In the genomic region with DNA sequence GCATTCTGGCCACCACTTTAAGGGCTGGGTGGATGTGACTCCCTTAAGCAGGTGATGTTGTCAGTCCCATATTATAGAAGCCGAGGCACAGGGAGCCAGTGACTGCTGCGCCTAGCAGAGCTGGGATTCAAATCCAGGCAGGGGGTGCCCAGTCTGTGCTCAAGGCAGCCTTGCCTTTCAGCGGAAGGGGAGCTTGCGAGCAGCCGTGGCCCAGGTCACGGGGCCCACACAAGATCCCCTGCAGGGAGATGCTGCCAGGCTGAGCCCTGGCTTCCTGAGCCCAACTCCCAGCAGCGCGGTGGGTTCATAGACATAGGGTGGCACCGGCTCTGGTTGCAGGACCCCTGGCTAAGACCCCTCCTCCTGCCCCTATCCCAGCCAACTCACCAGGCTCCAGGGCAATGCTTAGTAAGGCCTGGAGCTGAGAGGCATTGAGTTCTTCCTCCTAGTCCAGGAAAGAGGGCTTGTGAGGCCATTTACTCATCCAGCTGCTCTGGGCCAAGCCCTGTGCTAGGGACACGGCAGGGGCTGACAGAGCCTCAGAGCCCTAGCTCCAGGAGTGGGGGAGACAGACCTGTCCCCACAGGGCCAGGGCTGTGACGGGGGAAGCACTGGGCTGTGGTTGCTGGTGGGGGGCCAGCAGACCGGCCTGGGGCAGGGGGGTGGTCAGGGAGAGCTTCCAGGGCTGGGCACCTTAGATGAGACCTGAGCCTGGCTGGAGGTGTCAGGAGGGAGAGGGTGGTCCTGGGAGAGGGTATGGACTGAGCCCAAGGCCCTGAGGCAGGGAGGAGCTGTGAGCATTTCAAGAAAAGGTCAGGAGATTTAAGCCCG, we compare ENCODE assay signal across 8 cellular contexts. TPM values are rescaled to one million over a fixed set of nuclear protein-coding genes. Genes with fewer than 3 reads are reported as not detected.
A peak's percentile ranks its signal among the peaks of the same experiment; 100 is the strongest.
DNase-seq lines count a peak whose midpoint lies in the region; ATAC-seq lines count a peak whose summit lies in the region.

No MANE protein-coding gene starts in this region.

- ATAC-seq in HG03039 (IDR thresholded peaks at IDR 0.05; ENCODE audit: unreplicated experiment): no peak

- H3K9me3 ChIP-seq in SJCRH30 (replicated peaks) (no peaks in the 10 kb centered on the region), mononuclear cell (ENCODE audit: low read depth, low read length) (no peaks in the 10 kb centered on the region)

- H3K27me3 ChIP-seq in SJCRH30 (no peaks in the 10 kb centered on the region), mononuclear cell (ENCODE audit: insufficient read depth, low read length) (no peaks in the 10 kb centered on the region)

- H3K27ac ChIP-seq in SJCRH30: no peak overlapping the region

- DNase-seq in stimulated activated CD4-positive, alpha-beta T cell treated with anti-CD3 and anti-CD28 coated beads, Interleukin-15, amount 100 ng/mL, for 24 hours: peak; percentile 32
- no peak for DNase-seq in stimulated activated CD4-positive, alpha-beta T cell treated with anti-CD3 and anti-CD28 coated beads, Interleukin-4, amount 100 ng/mL, for 1 hour
- peak; percentile 55 to 75 for DNase-seq in SJCRH30
- DNase-seq in central memory CD4-positive, alpha-beta T cell: peak; percentile 35
- no peak for DNase-seq in pons (ENCODE audit: low spot score)
- DNase-seq in NCI-H2081 (lab: John Stamatoyannopoulos, UW): no peak

- peaks cover 13% of the 10 kb centered on the region for H3K4me1 ChIP-seq in SJCRH30
- H3K4me1 ChIP-seq in mononuclear cell (ENCODE audit: insufficient read depth, low read length): peaks cover 34% of the 10 kb centered on the region

- H3K36me3 ChIP-seq in SJCRH30: peaks cover 24% of the 10 kb centered on the region

- H3K4me3 ChIP-seq in SJCRH30: no peak overlapping the region
- H3K4me3 ChIP-seq in mononuclear cell (ENCODE audit: low read length): peak overlapping the region; percentile 24

RNA-seq across cellular contexts. Expression of gene CAPN12, which starts 9.6 kb away (rescaled TPM):
- not detected in 2 replicates for total RNA-seq in SJCRH30 (2014; rRNA removed; shearing (Covaris generic))
- 1.8 TPM for total RNA-seq in mononuclear cell

RNA-seq across cellular contexts. Expression of gene LGALS7, which starts 38.7 kb away (rescaled TPM):
- total RNA-seq in SJCRH30 (2014; rRNA removed; shearing (Covaris generic)): 0.28 and 0.71 TPM in 2 replicates
- not detected for total RNA-seq in mononuclear cell

RNA-seq across cellular contexts. Expression of gene LGALS7B, which starts 54.4 kb away (rescaled TPM):
- not detected in 2 replicates for total RNA-seq in SJCRH30 (2014; rRNA removed; shearing (Covaris generic))
- total RNA-seq in mononuclear cell: not detected

Comparison
In these comparisons a context has a peak if more than half of its experiments do, and no peak if none do; other contexts are left out.
1. DNase-seq: peak in stimulated activated CD4-positive, alpha-beta T cell treated with anti-CD3 and anti-CD28 coated beads, Interleukin-15, amount 100 ng/mL, for 24 hours (single experiment), SJCRH30 (2 of 2) and central memory CD4-positive, alpha-beta T cell (single experiment); none in stimulated activated CD4-positive, alpha-beta T cell treated with anti-CD3 and anti-CD28 coated beads, Interleukin-4, amount 100 ng/mL, for 1 hour (single experiment), pons (single experiment) and NCI-H2081 (0 of 2).